20 cellular contexts compared by ENCODE assay signal in genomic region chr2:200007291-200007690, GRCh38. TPM values are rescaled to one million over a fixed set of nuclear protein-coding genes. Genes with fewer than 3 reads are reported as not detected.
DNase-seq lines count a peak whose midpoint lies in the region; ATAC-seq, FAIRE-seq and TF ChIP-seq lines count a peak whose summit lies in the region.
"Had no signal": no experiment of that assay in that cellular context is flagged by ENCODE, and none has a peak within 500 bp of the region (broad histone marks: within the 10 kb centered on the region; RNA-seq: fewer than 3 reads in every experiment).

No MANE protein-coding gene starts in this region.

- no peaks in the 10 kb centered on the region for H3K9me3 ChIP-seq in T-helper 17 cell (ENCODE audit: control insufficient read depth, low read length, poor library complexity, severe bottlenecking)
- H3K9me3 ChIP-seq: A549 had no signal

- H3K9me3 Mint-ChIP-seq in activated CD8-positive, alpha-beta memory T cell treated with anti-CD3 and anti-CD28 coated beads, Interleukin-2, amount 10 ng/mL, durations not matched to agents 7 days and 5 days (ENCODE audit: low read depth): no peaks in the 10 kb centered on the region

- no peaks in the 10 kb centered on the region for H3K4me1 Mint-ChIP-seq in activated CD8-positive, alpha-beta memory T cell treated with anti-CD3 and anti-CD28 coated beads, Interleukin-2, amount 10 ng/mL, durations not matched to agents 7 days and 5 days
- H3K4me1 Mint-ChIP-seq in T-helper 17 cell: no peaks in the 10 kb centered on the region
- H3K4me1 Mint-ChIP-seq: CD4-positive, alpha-beta memory T cell had no signal

- H3K4me3 ChIP-seq in choroid plexus epithelial cell (ENCODE audit: low read depth, low read length): no peak overlapping the region
- H3K4me3 ChIP-seq: A549, GM12878, GM23338 had no signal

- no peak overlapping the region for H3K4me3 Mint-ChIP-seq in activated CD8-positive, alpha-beta memory T cell treated with anti-CD3 and anti-CD28 coated beads, Interleukin-2, amount 10 ng/mL, durations not matched to agents 7 days and 5 days
- no peak overlapping the region for H3K4me3 Mint-ChIP-seq in T-helper 17 cell
- H3K4me3 Mint-ChIP-seq: CD4-positive, alpha-beta memory T cell; GM23338 had no signal

- peak; percentile 20 for FAIRE-seq in H54 (lab: Jason Lieb, UNC)
- FAIRE-seq: A549, G401.6, GM12878, GM19239 had no signal

- TF ChIP-seq POLR2A in H54 (IDR thresholded peaks at IDR 0.05; ENCODE audit: low read depth, low read length): no peak

- H3K36me3 Mint-ChIP-seq in activated CD8-positive, alpha-beta memory T cell treated with anti-CD3 and anti-CD28 coated beads, Interleukin-2, amount 10 ng/mL, durations not matched to agents 7 days and 5 days: no peaks in the 10 kb centered on the region
- H3K36me3 Mint-ChIP-seq in T-helper 17 cell (ENCODE audit: low read depth): peaks cover 1% of the 10 kb centered on the region
- H3K36me3 Mint-ChIP-seq: CD4-positive, alpha-beta memory T cell had no signal

- no peak for TF ChIP-seq CTCF in choroid plexus epithelial cell (conservative IDR thresholded peaks at IDR 0.05; ENCODE audit: low read depth, low read length)

- DNase-seq in H54 (ENCODE audit: insufficient read length, low spot score) (no peak), choroid plexus epithelial cell (ENCODE audit: low read depth) (peak; percentile 41), fibroblast of gingiva (ENCODE audit: low read depth) (peak; percentile 83), T-helper 17 cell (no peak)
- DNase-seq in activated CD8-positive, alpha-beta memory T cell treated with anti-CD3 and anti-CD28 coated beads, Interleukin-2, amount 10 ng/mL, durations not matched to agents 7 days and 5 days: no peak
- DNase-seq: 8988T; ACHN; C1 segment of cervical spinal cord; Calu3; CD4-positive, alpha-beta memory T cell; COR-L47; DND-41; H7; HCEC 1CT had no signal

- CTCF ChIA-PET in activated CD8-positive, alpha-beta memory T cell treated with anti-CD3 and anti-CD28 coated beads, Interleukin-2, amount 10 ng/mL, durations not matched to agents 7 days and 5 days (lab: Charles Lee): no interaction called here

- ATAC-seq in activated CD8-positive, alpha-beta memory T cell treated with anti-CD3 and anti-CD28 coated beads, Interleukin-2, amount 10 ng/mL, durations not matched to agents 7 days and 5 days: no peak
- ATAC-seq in T-helper 17 cell (no peak), HG02973 (IDR thresholded peaks at IDR 0.05; ENCODE audit: unreplicated experiment) (no peak)
- ATAC-seq: A549, GM12878, GM23338 had no signal

- H3K27me3 Mint-ChIP-seq in activated CD8-positive, alpha-beta memory T cell treated with anti-CD3 and anti-CD28 coated beads, Interleukin-2, amount 10 ng/mL, durations not matched to agents 7 days and 5 days: peaks cover 44% of the 10 kb centered on the region
- H3K27me3 Mint-ChIP-seq in T-helper 17 cell: peaks cover 23% of the 10 kb centered on the region

- H3K27ac Mint-ChIP-seq in activated CD8-positive, alpha-beta memory T cell treated with anti-CD3 and anti-CD28 coated beads, Interleukin-2, amount 10 ng/mL, durations not matched to agents 7 days and 5 days: no peak overlapping the region
- H3K27ac Mint-ChIP-seq in T-helper 17 cell: no peak overlapping the region
- H3K27ac Mint-ChIP-seq: CD4-positive, alpha-beta memory T cell; GM23338 had no signal

RNA-seq across cellular contexts. Expression of gene MAIP1, which starts 51.9 kb away (rescaled TPM):
- 10 to 100 TPM; 22.0 to 26.3 TPM for total RNA-seq in activated CD8-positive, alpha-beta memory T cell treated with anti-CD3 and anti-CD28 coated beads, Interleukin-2, amount 10 ng/mL, durations not matched to agents 7 days and 5 days
- total RNA-seq in T-helper 17 cell: 10 to 100 TPM; 19.8 to 29.4 TPM

RNA-seq across cellular contexts. Expression of gene TYW5, which starts 52.0 kb away (rescaled TPM):
- total RNA-seq in activated CD8-positive, alpha-beta memory T cell treated with anti-CD3 and anti-CD28 coated beads, Interleukin-2, amount 10 ng/mL, durations not matched to agents 7 days and 5 days: 10 to 100 TPM; 12.1 to 12.6 TPM
- 10 to 100 TPM in 1 of 2 donors, 1 to 10 TPM in 1; 9.4 to 15.7 TPM for total RNA-seq in T-helper 17 cell

Comparison
In these comparisons a context has a peak if more than half of its experiments do, and no peak if none do; other contexts are left out.
1. DNase-seq: peak in choroid plexus epithelial cell (single experiment) and fibroblast of gingiva (single experiment); none in H54 (single experiment), activated CD8-positive, alpha-beta memory T cell treated with anti-CD3 and anti-CD28 coated beads, Interleukin-2, amount 10 ng/mL, durations not matched to agents 7 days and 5 days (single experiment) and T-helper 17 cell (0 of 3).